ENCODE assay signal across 1 cellular context in the genomic region with DNA sequence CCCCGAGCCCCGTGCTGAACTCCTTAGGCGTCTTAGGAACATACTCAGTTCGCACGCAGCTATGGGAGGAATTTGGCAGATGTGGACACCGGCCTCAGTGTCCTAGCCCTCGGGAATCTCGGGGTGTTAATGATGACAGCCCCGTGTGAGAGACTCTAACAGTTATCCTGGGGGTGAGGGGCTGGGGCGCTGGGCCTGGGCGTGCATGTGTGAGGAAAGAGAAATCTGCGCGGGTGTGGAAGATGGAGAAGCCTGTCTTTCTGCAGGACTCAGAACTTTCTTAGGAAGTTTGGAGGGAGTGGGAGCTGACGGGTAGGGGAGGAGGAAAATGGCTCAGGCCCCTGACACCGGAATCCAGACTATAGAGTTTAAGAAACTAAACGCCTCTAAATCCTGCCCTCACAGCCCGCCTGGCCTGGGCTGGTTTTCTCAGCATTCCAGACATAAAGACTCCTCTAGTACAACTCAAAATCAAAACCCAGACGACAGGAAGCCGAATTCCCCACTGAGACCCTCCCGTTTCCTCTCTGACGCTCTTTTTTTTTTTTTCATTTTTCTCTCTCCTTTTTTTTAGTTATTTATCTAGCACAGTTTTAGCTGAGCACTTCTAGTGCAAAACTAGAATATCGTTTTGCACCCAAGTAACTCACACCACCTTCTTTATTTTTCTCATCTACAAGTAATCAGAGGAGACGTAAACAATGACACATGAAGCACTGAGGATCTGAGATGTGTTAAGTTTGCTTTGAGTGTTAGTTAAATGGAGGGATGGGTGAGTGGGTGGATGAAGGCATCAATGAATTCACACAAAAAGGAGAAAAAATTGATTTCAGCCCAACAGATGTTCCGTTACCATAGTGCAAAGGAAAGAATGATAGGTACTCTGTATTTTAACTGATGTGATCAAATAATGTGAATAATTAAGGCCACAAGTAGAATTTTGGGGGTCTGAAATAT.
TF ChIP-seq lines count a peak whose summit lies in the region.

No MANE protein-coding gene starts in this region.

TF ChIP-seq in GM12878, 131 proteins besides CTCF, POLR2A, EP300 and RAD21 (continues in another document):
- no peak for TF ChIP-seq CREM (IDR thresholded peaks at IDR 0.05; ENCODE audit: low read depth)
- no peak for TF ChIP-seq CHD2 (IDR thresholded peaks at IDR 0.05; ENCODE audit: borderline replicate concordance, low read depth, low read length)
- no peak for TF ChIP-seq FOS (IDR thresholded peaks at IDR 0.05; ENCODE audit: borderline replicate concordance, extremely low read depth, insufficient read length)
- TF ChIP-seq, protein P1, sequence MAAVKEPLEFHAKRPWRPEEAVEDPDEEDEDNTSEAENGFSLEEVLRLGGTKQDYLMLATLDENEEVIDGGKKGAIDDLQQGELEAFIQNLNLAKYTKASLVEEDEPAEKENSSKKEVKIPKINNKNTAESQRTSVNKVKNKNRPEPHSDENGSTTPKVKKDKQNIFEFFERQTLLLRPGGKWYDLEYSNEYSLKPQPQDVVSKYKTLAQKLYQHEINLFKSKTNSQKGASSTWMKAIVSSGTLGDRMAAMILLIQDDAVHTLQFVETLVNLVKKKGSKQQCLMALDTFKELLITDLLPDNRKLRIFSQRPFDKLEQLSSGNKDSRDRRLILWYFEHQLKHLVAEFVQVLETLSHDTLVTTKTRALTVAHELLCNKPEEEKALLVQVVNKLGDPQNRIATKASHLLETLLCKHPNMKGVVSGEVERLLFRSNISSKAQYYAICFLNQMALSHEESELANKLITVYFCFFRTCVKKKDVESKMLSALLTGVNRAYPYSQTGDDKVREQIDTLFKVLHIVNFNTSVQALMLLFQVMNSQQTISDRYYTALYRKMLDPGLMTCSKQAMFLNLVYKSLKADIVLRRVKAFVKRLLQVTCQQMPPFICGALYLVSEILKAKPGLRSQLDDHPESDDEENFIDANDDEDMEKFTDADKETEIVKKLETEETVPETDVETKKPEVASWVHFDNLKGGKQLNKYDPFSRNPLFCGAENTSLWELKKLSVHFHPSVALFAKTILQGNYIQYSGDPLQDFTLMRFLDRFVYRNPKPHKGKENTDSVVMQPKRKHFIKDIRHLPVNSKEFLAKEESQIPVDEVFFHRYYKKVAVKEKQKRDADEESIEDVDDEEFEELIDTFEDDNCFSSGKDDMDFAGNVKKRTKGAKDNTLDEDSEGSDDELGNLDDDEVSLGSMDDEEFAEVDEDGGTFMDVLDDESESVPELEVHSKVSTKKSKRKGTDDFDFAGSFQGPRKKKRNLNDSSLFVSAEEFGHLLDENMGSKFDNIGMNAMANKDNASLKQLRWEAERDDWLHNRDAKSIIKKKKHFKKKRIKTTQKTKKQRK (IDR thresholded peaks at IDR 0.05; ENCODE audit: low read depth, low read length) = no peak
- TF ChIP-seq JUNB (IDR thresholded peaks at IDR 0.05) = no peak
- TF ChIP-seq, protein P2, sequence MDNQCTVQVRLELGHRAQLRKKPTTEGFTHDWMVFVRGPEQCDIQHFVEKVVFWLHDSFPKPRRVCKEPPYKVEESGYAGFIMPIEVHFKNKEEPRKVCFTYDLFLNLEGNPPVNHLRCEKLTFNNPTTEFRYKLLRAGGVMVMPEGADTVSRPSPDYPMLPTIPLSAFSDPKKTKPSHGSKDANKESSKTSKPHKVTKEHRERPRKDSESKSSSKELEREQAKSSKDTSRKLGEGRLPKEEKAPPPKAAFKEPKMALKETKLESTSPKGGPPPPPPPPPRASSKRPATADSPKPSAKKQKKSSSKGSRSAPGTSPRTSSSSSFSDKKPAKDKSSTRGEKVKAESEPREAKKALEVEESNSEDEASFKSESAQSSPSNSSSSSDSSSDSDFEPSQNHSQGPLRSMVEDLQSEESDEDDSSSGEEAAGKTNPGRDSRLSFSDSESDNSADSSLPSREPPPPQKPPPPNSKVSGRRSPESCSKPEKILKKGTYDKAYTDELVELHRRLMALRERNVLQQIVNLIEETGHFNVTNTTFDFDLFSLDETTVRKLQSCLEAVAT (IDR thresholded peaks at IDR 0.05) = peak; percentile 23; the same call in 1 of the 2 replicates
- no peak for TF ChIP-seq ZSCAN29 (IDR thresholded peaks at IDR 0.05)
- TF ChIP-seq, protein P3, sequence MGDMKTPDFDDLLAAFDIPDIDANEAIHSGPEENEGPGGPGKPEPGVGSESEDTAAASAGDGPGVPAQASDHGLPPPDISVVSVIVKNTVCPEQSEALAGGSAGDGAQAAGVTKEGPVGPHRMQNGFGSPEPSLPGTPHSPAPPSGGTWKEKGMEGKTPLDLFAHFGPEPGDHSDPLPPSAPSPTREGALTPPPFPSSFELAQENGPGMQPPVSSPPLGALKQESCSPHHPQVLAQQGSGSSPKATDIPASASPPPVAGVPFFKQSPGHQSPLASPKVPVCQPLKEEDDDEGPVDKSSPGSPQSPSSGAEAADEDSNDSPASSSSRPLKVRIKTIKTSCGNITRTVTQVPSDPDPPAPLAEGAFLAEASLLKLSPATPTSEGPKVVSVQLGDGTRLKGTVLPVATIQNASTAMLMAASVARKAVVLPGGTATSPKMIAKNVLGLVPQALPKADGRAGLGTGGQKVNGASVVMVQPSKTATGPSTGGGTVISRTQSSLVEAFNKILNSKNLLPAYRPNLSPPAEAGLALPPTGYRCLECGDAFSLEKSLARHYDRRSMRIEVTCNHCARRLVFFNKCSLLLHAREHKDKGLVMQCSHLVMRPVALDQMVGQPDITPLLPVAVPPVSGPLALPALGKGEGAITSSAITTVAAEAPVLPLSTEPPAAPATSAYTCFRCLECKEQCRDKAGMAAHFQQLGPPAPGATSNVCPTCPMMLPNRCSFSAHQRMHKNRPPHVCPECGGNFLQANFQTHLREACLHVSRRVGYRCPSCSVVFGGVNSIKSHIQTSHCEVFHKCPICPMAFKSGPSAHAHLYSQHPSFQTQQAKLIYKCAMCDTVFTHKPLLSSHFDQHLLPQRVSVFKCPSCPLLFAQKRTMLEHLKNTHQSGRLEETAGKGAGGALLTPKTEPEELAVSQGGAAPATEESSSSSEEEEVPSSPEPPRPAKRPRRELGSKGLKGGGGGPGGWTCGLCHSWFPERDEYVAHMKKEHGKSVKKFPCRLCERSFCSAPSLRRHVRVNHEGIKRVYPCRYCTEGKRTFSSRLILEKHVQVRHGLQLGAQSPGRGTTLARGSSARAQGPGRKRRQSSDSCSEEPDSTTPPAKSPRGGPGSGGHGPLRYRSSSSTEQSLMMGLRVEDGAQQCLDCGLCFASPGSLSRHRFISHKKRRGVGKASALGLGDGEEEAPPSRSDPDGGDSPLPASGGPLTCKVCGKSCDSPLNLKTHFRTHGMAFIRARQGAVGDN (IDR thresholded peaks at IDR 0.05) = 0 out of 2 replicates have a peak, but pooled peaks have one; percentile 34
- no peak for TF ChIP-seq EED (IDR thresholded peaks at IDR 0.05; ENCODE audit: low read depth)
- TF ChIP-seq EGR1 (IDR thresholded peaks at IDR 0.05; ENCODE audit: borderline replicate concordance in 1 of 2, low read depth in 2 of 2, low read length in 2 of 2) = peak in 1 of 2 experiments; percentile 27; a peak in 1 of 3 replicates
- TF ChIP-seq ZNF622 (IDR thresholded peaks at IDR 0.05) = no peak
- no peak for TF ChIP-seq SUPT20H (IDR thresholded peaks at IDR 0.05; ENCODE audit: borderline replicate concordance, control insufficient read depth, low read depth, low read length)
- TF ChIP-seq CEBPB (IDR thresholded peaks at IDR 0.05; ENCODE audit: borderline replicate concordance in 1 of 2, low read depth in 2 of 2, low read length in 2 of 2) = no peak
- TF ChIP-seq NR2F1 (conservative IDR thresholded peaks at IDR 0.05) = no peak
- TF ChIP-seq, protein P4, sequence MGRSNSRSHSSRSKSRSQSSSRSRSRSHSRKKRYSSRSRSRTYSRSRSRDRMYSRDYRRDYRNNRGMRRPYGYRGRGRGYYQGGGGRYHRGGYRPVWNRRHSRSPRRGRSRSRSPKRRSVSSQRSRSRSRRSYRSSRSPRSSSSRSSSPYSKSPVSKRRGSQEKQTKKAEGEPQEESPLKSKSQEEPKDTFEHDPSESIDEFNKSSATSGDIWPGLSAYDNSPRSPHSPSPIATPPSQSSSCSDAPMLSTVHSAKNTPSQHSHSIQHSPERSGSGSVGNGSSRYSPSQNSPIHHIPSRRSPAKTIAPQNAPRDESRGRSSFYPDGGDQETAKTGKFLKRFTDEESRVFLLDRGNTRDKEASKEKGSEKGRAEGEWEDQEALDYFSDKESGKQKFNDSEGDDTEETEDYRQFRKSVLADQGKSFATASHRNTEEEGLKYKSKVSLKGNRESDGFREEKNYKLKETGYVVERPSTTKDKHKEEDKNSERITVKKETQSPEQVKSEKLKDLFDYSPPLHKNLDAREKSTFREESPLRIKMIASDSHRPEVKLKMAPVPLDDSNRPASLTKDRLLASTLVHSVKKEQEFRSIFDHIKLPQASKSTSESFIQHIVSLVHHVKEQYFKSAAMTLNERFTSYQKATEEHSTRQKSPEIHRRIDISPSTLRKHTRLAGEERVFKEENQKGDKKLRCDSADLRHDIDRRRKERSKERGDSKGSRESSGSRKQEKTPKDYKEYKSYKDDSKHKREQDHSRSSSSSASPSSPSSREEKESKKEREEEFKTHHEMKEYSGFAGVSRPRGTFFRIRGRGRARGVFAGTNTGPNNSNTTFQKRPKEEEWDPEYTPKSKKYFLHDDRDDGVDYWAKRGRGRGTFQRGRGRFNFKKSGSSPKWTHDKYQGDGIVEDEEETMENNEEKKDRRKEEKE (IDR thresholded peaks at IDR 0.05) = no peak
- TF ChIP-seq, protein P5, sequence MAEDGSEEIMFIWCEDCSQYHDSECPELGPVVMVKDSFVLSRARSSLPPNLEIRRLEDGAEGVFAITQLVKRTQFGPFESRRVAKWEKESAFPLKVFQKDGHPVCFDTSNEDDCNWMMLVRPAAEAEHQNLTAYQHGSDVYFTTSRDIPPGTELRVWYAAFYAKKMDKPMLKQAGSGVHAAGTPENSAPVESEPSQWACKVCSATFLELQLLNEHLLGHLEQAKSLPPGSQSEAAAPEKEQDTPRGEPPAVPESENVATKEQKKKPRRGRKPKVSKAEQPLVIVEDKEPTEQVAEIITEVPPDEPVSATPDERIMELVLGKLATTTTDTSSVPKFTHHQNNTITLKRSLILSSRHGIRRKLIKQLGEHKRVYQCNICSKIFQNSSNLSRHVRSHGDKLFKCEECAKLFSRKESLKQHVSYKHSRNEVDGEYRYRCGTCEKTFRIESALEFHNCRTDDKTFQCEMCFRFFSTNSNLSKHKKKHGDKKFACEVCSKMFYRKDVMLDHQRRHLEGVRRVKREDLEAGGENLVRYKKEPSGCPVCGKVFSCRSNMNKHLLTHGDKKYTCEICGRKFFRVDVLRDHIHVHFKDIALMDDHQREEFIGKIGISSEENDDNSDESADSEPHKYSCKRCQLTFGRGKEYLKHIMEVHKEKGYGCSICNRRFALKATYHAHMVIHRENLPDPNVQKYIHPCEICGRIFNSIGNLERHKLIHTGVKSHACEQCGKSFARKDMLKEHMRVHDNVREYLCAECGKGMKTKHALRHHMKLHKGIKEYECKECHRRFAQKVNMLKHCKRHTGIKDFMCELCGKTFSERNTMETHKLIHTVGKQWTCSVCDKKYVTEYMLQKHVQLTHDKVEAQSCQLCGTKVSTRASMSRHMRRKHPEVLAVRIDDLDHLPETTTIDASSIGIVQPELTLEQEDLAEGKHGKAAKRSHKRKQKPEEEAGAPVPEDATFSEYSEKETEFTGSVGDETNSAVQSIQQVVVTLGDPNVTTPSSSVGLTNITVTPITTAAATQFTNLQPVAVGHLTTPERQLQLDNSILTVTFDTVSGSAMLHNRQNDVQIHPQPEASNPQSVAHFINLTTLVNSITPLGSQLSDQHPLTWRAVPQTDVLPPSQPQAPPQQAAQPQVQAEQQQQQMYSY (CRISPR knock-in tag; IDR thresholded peaks at IDR 0.05) = no peak
- TF ChIP-seq, protein P6, sequence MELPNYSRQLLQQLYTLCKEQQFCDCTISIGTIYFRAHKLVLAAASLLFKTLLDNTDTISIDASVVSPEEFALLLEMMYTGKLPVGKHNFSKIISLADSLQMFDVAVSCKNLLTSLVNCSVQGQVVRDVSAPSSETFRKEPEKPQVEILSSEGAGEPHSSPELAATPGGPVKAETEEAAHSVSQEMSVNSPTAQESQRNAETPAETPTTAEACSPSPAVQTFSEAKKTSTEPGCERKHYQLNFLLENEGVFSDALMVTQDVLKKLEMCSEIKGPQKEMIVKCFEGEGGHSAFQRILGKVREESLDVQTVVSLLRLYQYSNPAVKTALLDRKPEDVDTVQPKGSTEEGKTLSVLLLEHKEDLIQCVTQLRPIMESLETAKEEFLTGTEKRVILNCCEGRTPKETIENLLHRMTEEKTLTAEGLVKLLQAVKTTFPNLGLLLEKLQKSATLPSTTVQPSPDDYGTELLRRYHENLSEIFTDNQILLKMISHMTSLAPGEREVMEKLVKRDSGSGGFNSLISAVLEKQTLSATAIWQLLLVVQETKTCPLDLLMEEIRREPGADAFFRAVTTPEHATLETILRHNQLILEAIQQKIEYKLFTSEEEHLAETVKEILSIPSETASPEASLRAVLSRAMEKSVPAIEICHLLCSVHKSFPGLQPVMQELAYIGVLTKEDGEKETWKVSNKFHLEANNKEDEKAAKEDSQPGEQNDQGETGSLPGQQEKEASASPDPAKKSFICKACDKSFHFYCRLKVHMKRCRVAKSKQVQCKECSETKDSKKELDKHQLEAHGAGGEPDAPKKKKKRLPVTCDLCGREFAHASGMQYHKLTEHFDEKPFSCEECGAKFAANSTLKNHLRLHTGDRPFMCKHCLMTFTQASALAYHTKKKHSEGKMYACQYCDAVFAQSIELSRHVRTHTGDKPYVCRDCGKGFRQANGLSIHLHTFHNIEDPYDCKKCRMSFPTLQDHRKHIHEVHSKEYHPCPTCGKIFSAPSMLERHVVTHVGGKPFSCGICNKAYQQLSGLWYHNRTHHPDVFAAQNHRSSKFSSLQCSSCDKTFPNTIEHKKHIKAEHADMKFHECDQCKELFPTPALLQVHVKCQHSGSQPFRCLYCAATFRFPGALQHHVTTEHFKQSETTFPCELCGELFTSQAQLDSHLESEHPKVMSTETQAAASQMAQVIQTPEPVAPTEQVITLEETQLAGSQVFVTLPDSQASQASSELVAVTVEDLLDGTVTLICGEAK (IDR thresholded peaks at IDR 0.05; ENCODE audit: borderline replicate concordance) = no peak
- TF ChIP-seq SP1 (IDR thresholded peaks at IDR 0.05; ENCODE audit: low read depth, low read length) = no peak
- TF ChIP-seq, protein P7, sequence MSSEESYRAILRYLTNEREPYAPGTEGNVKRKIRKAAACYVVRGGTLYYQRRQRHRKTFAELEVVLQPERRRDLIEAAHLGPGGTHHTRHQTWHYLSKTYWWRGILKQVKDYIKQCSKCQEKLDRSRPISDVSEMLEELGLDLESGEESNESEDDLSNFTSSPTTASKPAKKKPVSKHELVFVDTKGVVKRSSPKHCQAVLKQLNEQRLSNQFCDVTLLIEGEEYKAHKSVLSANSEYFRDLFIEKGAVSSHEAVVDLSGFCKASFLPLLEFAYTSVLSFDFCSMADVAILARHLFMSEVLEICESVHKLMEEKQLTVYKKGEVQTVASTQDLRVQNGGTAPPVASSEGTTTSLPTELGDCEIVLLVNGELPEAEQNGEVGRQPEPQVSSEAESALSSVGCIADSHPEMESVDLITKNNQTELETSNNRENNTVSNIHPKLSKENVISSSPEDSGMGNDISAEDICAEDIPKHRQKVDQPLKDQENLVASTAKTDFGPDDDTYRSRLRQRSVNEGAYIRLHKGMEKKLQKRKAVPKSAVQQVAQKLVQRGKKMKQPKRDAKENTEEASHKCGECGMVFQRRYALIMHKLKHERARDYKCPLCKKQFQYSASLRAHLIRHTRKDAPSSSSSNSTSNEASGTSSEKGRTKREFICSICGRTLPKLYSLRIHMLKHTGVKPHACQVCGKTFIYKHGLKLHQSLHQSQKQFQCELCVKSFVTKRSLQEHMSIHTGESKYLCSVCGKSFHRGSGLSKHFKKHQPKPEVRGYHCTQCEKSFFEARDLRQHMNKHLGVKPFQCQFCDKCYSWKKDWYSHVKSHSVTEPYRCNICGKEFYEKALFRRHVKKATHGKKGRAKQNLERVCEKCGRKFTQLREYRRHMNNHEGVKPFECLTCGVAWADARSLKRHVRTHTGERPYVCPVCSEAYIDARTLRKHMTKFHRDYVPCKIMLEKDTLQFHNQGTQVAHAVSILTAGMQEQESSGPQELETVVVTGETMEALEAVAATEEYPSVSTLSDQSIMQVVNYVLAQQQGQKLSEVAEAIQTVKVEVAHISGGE (CRISPR knock-in tag; IDR thresholded peaks at IDR 0.05) = no peak
- TF ChIP-seq YBX1 (IDR thresholded peaks at IDR 0.05) = no peak
- no peak for TF ChIP-seq FOXK2 (IDR thresholded peaks at IDR 0.05)
- TF ChIP-seq DPF2 (IDR thresholded peaks at IDR 0.05) = no peak
- no peak; the same call in 1 of the 2 replicates for TF ChIP-seq NBN (IDR thresholded peaks at IDR 0.05)
